ENCODE assay signal across 35 cellular contexts in genomic region chr14:49545716-49546115, GRCh38.
"Had no signal": no experiment of that assay in that cellular context is flagged by ENCODE, and none has a peak within 500 bp of the region (broad histone marks: within the 10 kb centered on the region; RNA-seq: fewer than 3 reads in every experiment).

No MANE protein-coding gene starts in this region.

- DNase-seq: activated B cell treated with CpG ODN at 0.5 μM for 24 hours; activated CD4-positive, alpha-beta memory T cell treated with anti-CD3 and anti-CD28 coated beads for 36 hours; activated CD4-positive, alpha-beta T cell treated with anti-CD3 and anti-CD28 coated beads for 4 hours; activated CD4-positive, alpha-beta T cell treated with anti-CD3 and anti-CD28 coated beads, Interleukin-2, amount 50 U/mL, for 1 hour; activated CD4-positive, CD25-positive, alpha-beta regulatory T cell treated with anti-CD3 and anti-CD28 coated beads, Interleukin-2, amount 50 U/mL, for 72 hours; activated CD8-positive, alpha-beta memory T cell treated with anti-CD3 and anti-CD28 coated beads, Interleukin-2, amount 50 U/mL, for 4 hours; activated gamma-delta T cell treated with Interleukin-2 at 50 U/mL for 16 hours; activated naive CD4-positive, alpha-beta T cell treated with anti-CD3 and anti-CD28 coated beads for 36 hours; activated T-cell treated with anti-CD3 and anti-CD28 coated beads for 4 hours; activated T-cell treated with anti-CD3 and anti-CD28 coated beads, Interleukin-2, amount 50 U/mL, for 4 hours; amniotic stem cell; aorta; central memory CD4-positive, alpha-beta T cell; KG1; MM.1S; MV-4-11; NCI-H1092; NCI-H1436 treated with DMSO at 0.1 percent for 48 hours; NCI-H1694 treated with DMSO at 0.1 percent for 48 hours; NCI-H2029; NCI-H510A; NCI-H526; NCI-H748 treated with DMSO at 0.1 percent for 48 hours; NK-92 treated with Interleukin-12 subunit alpha and Interleukin-12 subunit beta, amount 100 ng/mL, for 24 hours; PC-3; Peyer's patch; RPMI8226; SHP77 treated with DMSO at 0.1 percent for 48 hours; SK-N-SH had no signal

- H3K4me3 ChIP-seq: Peyer's patch, SJSA1 had no signal

- H3K27ac ChIP-seq: brain microvascular endothelial cell, Peyer's patch, SJSA1 had no signal

- H3K9ac ChIP-seq: SK-N-SH had no signal

- H3K4me2 ChIP-seq: SK-N-SH had no signal

- H3K36me3 ChIP-seq: brain microvascular endothelial cell, Peyer's patch, SJSA1 had no signal

- H3K4me1 Mint-ChIP-seq: activated B cell treated with CpG ODN at 0.5 μM for 24 hours had no signal

- H3K36me3 Mint-ChIP-seq: activated naive CD4-positive, alpha-beta T cell treated with anti-CD3 and anti-CD28 coated beads, Interleukin-2, amount 50 U/mL, for 72 hours had no signal

- H3K27me3 ChIP-seq: brain microvascular endothelial cell, Peyer's patch, SJSA1 had no signal

- H3K4me3 Mint-ChIP-seq: activated B cell treated with CpG ODN at 0.5 μM for 24 hours; activated CD4-positive, alpha-beta memory T cell treated with anti-CD3 and anti-CD28 coated beads for 36 hours; activated naive CD4-positive, alpha-beta T cell treated with anti-CD3 and anti-CD28 coated beads for 36 hours; activated T-cell treated with anti-CD3 and anti-CD28 coated beads, Interleukin-2, amount 50 U/mL, for 4 hours; activated T-helper 1 cell treated with anti-CD3 and anti-CD28 coated beads, Interleukin-12 subunit alpha, Interleukin-12 subunit beta, Interleukin-2, Interleukin-4 antibody, amounts not matched to agents 30 ng/mL and 10 ng/mL and 1 ng/mL, durations not matched to agents 14 hours and 24 hours and 36 hours; T-helper 1 cell treated with Interleukin-12 subunit alpha and Interleukin-12 subunit beta and Interleukin-4 antibody, amounts not matched to agents 30 μg/mL and 1 μg/mL, for 36 hours; T-helper 2 cell treated with Interferon-gamma antibody and Interleukin-4, amounts not matched to agents 5 μg/mL and 100 μg/mL, for 36 hours had no signal

- H3K4me1 ChIP-seq: Peyer's patch, SJSA1 had no signal

- H3K9me3 Mint-ChIP-seq: activated naive CD4-positive, alpha-beta T cell treated with anti-CD3 and anti-CD28 coated beads for 36 hours; activated T-cell treated with anti-CD3 and anti-CD28 coated beads, Interleukin-2, amount 50 U/mL, for 4 hours; activated T-helper 1 cell treated with anti-CD3 and anti-CD28 coated beads, Interleukin-12 subunit alpha, Interleukin-12 subunit beta, Interleukin-2, Interleukin-4 antibody, amounts not matched to agents 30 ng/mL and 10 ng/mL and 1 ng/mL, durations not matched to agents 14 hours and 24 hours and 36 hours had no signal

- ATAC-seq: activated naive CD4-positive, alpha-beta T cell treated with anti-CD3 and anti-CD28 coated beads, Interleukin-2, amount 50 U/mL, for 72 hours; activated T-cell treated with anti-CD3 and anti-CD28 coated beads, Interleukin-2, amount 50 U/mL, for 4 hours; PC-3 had no signal

- H3K27me3 Mint-ChIP-seq: activated B cell treated with CpG ODN at 0.5 μM for 24 hours; activated CD4-positive, alpha-beta memory T cell treated with anti-CD3 and anti-CD28 coated beads for 36 hours had no signal

- H3K27ac Mint-ChIP-seq: activated B cell treated with CpG ODN at 0.5 μM for 24 hours; activated CD4-positive, alpha-beta memory T cell treated with anti-CD3 and anti-CD28 coated beads for 36 hours; activated naive CD4-positive, alpha-beta T cell treated with anti-CD3 and anti-CD28 coated beads for 36 hours; activated T-helper 1 cell treated with anti-CD3 and anti-CD28 coated beads, Interleukin-12 subunit alpha, Interleukin-12 subunit beta, Interleukin-2, Interleukin-4 antibody, amounts not matched to agents 30 ng/mL and 10 ng/mL and 1 ng/mL, durations not matched to agents 14 hours and 24 hours and 36 hours; T-helper 1 cell treated with Interleukin-12 subunit alpha and Interleukin-12 subunit beta and Interleukin-4 antibody, amounts not matched to agents 30 μg/mL and 1 μg/mL, for 36 hours; T-helper 2 cell treated with Interferon-gamma antibody and Interleukin-4, amounts not matched to agents 5 μg/mL and 100 μg/mL, for 36 hours had no signal

- H3K9me3 ChIP-seq: SJSA1, SK-N-SH had no signal
